1 cellular context compared by ENCODE assay signal in the genomic region with DNA sequence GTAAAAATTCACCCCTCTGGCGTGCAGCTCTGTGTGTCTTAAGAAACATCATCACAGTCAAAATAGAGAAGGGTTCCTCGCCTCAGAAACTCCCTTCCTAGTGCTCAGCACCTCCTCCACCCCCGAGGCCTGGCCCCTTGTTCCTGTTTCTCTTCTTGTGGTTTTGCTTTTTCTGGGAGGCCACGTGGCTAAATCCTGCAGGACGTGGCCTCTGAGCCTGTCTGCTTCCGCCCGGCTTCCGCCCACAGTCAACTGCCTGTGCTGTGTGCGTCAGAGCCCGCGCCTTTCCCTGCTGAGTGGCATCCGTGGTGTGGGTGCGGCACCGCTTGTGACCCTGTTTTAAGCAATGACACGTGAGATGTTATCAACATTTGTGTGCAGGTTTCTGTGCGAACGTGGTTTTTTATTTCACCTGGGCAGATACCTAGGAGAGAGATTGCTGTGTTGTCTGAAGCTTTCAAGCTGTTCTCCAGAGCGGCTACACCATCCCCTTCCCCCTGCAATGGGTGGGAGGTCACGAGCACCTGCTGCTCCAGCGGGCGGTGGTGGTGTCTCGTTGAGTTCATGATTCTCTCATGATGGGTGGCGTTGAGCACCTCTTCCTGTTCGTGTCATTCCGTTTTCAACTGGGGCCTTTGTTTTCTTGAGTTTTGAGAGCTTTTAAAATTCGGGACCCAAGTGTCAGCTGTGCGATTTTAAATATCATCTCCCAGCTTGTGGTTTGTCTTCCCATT.
TF ChIP-seq lines count a peak whose summit lies in the region.

No MANE protein-coding gene starts in this region.

TF ChIP-seq in K562, 482 proteins besides CTCF, POLR2A, EP300 and RAD21 (continued from another document and continues in another):
- no peak for TF ChIP-seq ZNF277 (CRISPR knock-in tag; IDR thresholded peaks at IDR 0.05; ENCODE audit: borderline replicate concordance)
- TF ChIP-seq, protein P1, sequence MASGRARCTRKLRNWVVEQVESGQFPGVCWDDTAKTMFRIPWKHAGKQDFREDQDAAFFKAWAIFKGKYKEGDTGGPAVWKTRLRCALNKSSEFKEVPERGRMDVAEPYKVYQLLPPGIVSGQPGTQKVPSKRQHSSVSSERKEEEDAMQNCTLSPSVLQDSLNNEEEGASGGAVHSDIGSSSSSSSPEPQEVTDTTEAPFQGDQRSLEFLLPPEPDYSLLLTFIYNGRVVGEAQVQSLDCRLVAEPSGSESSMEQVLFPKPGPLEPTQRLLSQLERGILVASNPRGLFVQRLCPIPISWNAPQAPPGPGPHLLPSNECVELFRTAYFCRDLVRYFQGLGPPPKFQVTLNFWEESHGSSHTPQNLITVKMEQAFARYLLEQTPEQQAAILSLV (tag; IDR thresholded peaks at IDR 0.05) = no peak
- no peak for TF ChIP-seq SREBF2 (CRISPR knock-in tag; IDR thresholded peaks at IDR 0.05)
- TF ChIP-seq TCFL5 (CRISPR knock-in tag; conservative IDR thresholded peaks at IDR 0.05) = no peak
- TF ChIP-seq, protein P2, sequence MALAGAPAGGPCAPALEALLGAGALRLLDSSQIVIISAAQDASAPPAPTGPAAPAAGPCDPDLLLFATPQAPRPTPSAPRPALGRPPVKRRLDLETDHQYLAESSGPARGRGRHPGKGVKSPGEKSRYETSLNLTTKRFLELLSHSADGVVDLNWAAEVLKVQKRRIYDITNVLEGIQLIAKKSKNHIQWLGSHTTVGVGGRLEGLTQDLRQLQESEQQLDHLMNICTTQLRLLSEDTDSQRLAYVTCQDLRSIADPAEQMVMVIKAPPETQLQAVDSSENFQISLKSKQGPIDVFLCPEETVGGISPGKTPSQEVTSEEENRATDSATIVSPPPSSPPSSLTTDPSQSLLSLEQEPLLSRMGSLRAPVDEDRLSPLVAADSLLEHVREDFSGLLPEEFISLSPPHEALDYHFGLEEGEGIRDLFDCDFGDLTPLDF (CRISPR knock-in tag; IDR thresholded peaks at IDR 0.05) = no peak
- peak; percentile 58 for TF ChIP-seq ZBTB40 (IDR thresholded peaks at IDR 0.05)
- TF ChIP-seq ZBTB40 (CRISPR knock-in tag; IDR thresholded peaks at IDR 0.05) = no peak
- no peak for TF ChIP-seq ZNF124 (CRISPR knock-in tag; IDR thresholded peaks at IDR 0.05)
- no peak for TF ChIP-seq ZNF324 (CRISPR knock-in tag; IDR thresholded peaks at IDR 0.05)
- TF ChIP-seq ZNF143 (CRISPR knock-in tag; IDR thresholded peaks at IDR 0.05) = no peak
- no peak for TF ChIP-seq NUFIP1 (IDR thresholded peaks at IDR 0.05; ENCODE audit: partially characterized antibody)
- TF ChIP-seq PBX2 (CRISPR knock-in tag; IDR thresholded peaks at IDR 0.05; ENCODE audit: low read depth) = no peak
- TF ChIP-seq PBX2 (tag; conservative IDR thresholded peaks at IDR 0.05; ENCODE audit: low read depth) = no peak
- TF ChIP-seq, protein P3, sequence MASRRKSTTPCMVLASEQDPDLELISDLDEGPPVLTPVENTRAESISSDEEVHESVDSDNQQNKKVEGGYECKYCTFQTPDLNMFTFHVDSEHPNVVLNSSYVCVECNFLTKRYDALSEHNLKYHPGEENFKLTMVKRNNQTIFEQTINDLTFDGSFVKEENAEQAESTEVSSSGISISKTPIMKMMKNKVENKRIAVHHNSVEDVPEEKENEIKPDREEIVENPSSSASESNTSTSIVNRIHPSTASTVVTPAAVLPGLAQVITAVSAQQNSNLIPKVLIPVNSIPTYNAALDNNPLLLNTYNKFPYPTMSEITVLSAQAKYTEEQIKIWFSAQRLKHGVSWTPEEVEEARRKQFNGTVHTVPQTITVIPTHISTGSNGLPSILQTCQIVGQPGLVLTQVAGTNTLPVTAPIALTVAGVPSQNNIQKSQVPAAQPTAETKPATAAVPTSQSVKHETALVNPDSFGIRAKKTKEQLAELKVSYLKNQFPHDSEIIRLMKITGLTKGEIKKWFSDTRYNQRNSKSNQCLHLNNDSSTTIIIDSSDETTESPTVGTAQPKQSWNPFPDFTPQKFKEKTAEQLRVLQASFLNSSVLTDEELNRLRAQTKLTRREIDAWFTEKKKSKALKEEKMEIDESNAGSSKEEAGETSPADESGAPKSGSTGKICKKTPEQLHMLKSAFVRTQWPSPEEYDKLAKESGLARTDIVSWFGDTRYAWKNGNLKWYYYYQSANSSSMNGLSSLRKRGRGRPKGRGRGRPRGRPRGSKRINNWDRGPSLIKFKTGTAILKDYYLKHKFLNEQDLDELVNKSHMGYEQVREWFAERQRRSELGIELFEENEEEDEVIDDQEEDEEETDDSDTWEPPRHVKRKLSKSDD (conservative IDR thresholded peaks at IDR 0.05; ENCODE audit: low read length) = no peak
- TF ChIP-seq BMI1 (IDR thresholded peaks at IDR 0.05; ENCODE audit: low read length) = no peak
- TF ChIP-seq L3MBTL2 (IDR thresholded peaks at IDR 0.05) = peak; percentile 60
- TF ChIP-seq PTBP1 (IDR thresholded peaks at IDR 0.05; ENCODE audit: low read depth, low read length) = no peak
- TF ChIP-seq TAF7 (tag; IDR thresholded peaks at IDR 0.05) = no peak
- no peak for TF ChIP-seq RHOXF2B (CRISPR knock-in tag; conservative IDR thresholded peaks at IDR 0.05)
- no peak for TF ChIP-seq SIX5 (IDR thresholded peaks at IDR 0.05; ENCODE audit: borderline replicate concordance in 1 of 2, insufficient read depth in 1 of 2, low read depth in 1 of 2, low read length in 2 of 2)
- no peak for TF ChIP-seq MCM3 (IDR thresholded peaks at IDR 0.05)
- 0 out of 2 replicates have a peak, but pooled peaks have one; percentile 30 for TF ChIP-seq ETV1 (tag; conservative IDR thresholded peaks at IDR 0.05; ENCODE audit: low read depth)
- TF ChIP-seq TARDBP (IDR thresholded peaks at IDR 0.05) = no peak
- no peak for TF ChIP-seq BCL6 (CRISPR knock-in tag; IDR thresholded peaks at IDR 0.05)
- TF ChIP-seq FOXK2 (conservative IDR thresholded peaks at IDR 0.05 in 1 of 2, IDR thresholded peaks at IDR 0.05 in 1 of 2; ENCODE audit: low read depth in 2 of 2) = 0 out of 4 replicates have a peak, but pooled peaks of 1 of the 2 experiments have one; percentile 27
- no peak for TF ChIP-seq NCOA6 (IDR thresholded peaks at IDR 0.05)
- peak; percentile 44 for TF ChIP-seq PKNOX1 (IDR thresholded peaks at IDR 0.05)
- TF ChIP-seq CHD2 (IDR thresholded peaks at IDR 0.05; ENCODE audit: low read depth, low read length) = no peak
- TF ChIP-seq TFAM (CRISPR knock-in tag; conservative IDR thresholded peaks at IDR 0.05) = no peak
- no peak for TF ChIP-seq MITF (IDR thresholded peaks at IDR 0.05)
- peak; percentile 53 for TF ChIP-seq HCFC1 (IDR thresholded peaks at IDR 0.05; ENCODE audit: low read depth, low read length)
- TF ChIP-seq, protein P4, sequence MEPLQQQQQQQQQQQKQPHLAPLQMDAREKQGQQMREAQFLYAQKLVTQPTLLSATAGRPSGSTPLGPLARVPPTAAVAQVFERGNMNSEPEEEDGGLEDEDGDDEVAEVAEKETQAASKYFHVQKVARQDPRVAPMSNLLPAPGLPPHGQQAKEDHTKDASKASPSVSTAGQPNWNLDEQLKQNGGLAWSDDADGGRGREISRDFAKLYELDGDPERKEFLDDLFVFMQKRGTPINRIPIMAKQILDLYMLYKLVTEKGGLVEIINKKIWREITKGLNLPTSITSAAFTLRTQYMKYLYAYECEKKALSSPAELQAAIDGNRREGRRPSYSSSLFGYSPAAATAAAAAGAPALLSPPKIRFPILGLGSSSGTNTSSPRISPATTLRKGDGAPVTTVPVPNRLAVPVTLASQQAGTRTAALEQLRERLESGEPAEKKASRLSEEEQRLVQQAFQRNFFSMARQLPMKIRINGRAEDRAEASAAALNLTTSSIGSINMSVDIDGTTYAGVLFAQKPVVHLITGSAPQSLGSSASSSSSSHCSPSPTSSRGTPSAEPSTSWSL (CRISPR knock-in tag; IDR thresholded peaks at IDR 0.05; ENCODE audit: borderline replicate concordance) = no peak
